ENCODE assay signal across 8 cellular contexts in the genomic region with DNA sequence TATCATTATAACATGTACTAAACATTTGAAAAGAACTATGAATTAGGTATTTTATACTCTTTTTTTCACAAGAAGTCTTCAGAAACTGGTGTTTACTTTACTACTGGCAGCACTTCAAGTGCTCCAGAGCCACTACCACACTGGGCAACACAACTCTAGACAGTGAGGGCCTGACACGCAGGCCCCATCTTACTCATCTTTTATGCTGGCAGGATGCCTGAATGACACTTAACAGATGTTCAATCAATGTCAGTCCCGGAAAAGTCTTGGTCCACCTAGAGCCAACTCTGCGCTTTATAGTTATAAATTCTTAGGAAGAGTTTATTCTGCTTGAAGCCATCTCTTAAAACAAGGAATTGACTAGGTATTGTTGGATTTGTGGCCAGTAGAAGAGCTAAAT. TPM values are rescaled to one million over a fixed set of nuclear protein-coding genes. Genes with fewer than 3 reads are reported as not detected.
DNase-seq lines count a peak whose midpoint lies in the region; ATAC-seq, FAIRE-seq and TF ChIP-seq lines count a peak whose summit lies in the region.

No MANE protein-coding gene starts in this region.

- H3K36me3 Mint-ChIP-seq in IgD-negative memory B cell: peaks cover 4% of the 10 kb centered on the region
- H3K36me3 Mint-ChIP-seq in natural killer cell treated with Interleukin-12 subunit alpha and Interleukin-12 subunit beta and Interleukin-15 and Interleukin-18, amount 100 ng/mL, for 72 hours: no peaks in the 10 kb centered on the region

- peak overlapping the region; percentile 95 to 98 (median 97) for H3K27ac Mint-ChIP-seq in IgD-negative memory B cell
- H3K27ac Mint-ChIP-seq in natural killer cell treated with Interleukin-12 subunit alpha and Interleukin-12 subunit beta and Interleukin-15 and Interleukin-18, amount 100 ng/mL, for 72 hours: peak overlapping the region; percentile 90 to 93

- peaks cover 60 to 79% (median 74%) of the 10 kb centered on the region in 3 donors for H3K4me1 Mint-ChIP-seq in IgD-negative memory B cell
- H3K4me1 Mint-ChIP-seq in natural killer cell treated with Interleukin-12 subunit alpha and Interleukin-12 subunit beta and Interleukin-15 and Interleukin-18, amount 100 ng/mL, for 72 hours (ENCODE audit: low read depth in 2 of 2): peaks cover 57 to 81% of the 10 kb centered on the region in 2 donors

- TF ChIP-seq POLR2A in GM12891 (IDR thresholded peaks at IDR 0.05; ENCODE audit: low read depth, low read length): no peak

- no peaks in the 10 kb centered on the region for H3K9me3 Mint-ChIP-seq in IgD-negative memory B cell
- H3K9me3 Mint-ChIP-seq in natural killer cell treated with Interleukin-12 subunit alpha and Interleukin-12 subunit beta and Interleukin-15 and Interleukin-18, amount 100 ng/mL, for 72 hours: no peaks in the 10 kb centered on the region

- peak overlapping the region in 3 of 4 donors; percentile 44 to 75 (median 59) for H3K4me3 Mint-ChIP-seq in IgD-negative memory B cell
- H3K4me3 Mint-ChIP-seq in natural killer cell treated with Interleukin-12 subunit alpha and Interleukin-12 subunit beta and Interleukin-15 and Interleukin-18, amount 100 ng/mL, for 72 hours: peak overlapping the region; percentile 73

- DNase-seq in GM12891 (ENCODE audit: insufficient read length, low spot score) (no peak), amniotic epithelial cell (ENCODE audit: low read depth) (peak; percentile 88), foreskin melanocyte (no peak), NCI-H226 (no peak)
- no peak for DNase-seq in natural killer cell treated with Interleukin-12 subunit alpha and Interleukin-12 subunit beta and Interleukin-15 and Interleukin-18, amount 100 ng/mL, for 72 hours (ENCODE audit: low spot score)

- peak; percentile 13 for FAIRE-seq in GM12891 (lab: Jason Lieb, UNC)

- no peaks in the 10 kb centered on the region for H3K27me3 Mint-ChIP-seq in IgD-negative memory B cell
- H3K27me3 Mint-ChIP-seq in natural killer cell treated with Interleukin-12 subunit alpha and Interleukin-12 subunit beta and Interleukin-15 and Interleukin-18, amount 100 ng/mL, for 72 hours: no peaks in the 10 kb centered on the region

- peak; percentile 62 to 89 for ATAC-seq in natural killer cell treated with Interleukin-12 subunit alpha and Interleukin-12 subunit beta and Interleukin-15 and Interleukin-18, amount 100 ng/mL, for 72 hours
- no peak for ATAC-seq in GM18873 (IDR thresholded peaks at IDR 0.05; ENCODE audit: low FRiP score, unreplicated experiment)
- ATAC-seq in HG02798 (IDR thresholded peaks at IDR 0.05; ENCODE audit: poor library complexity, unreplicated experiment): no peak

TF ChIP-seq in GM12891, 5 proteins besides CTCF, POLR2A, EP300 and RAD21:
- no peak for TF ChIP-seq TAF1 (IDR thresholded peaks at IDR 0.05; ENCODE audit: low read depth, low read length)
- TF ChIP-seq SPI1 (IDR thresholded peaks at IDR 0.05; ENCODE audit: low read depth, low read length): no peak
- TF ChIP-seq POU2F2 (IDR thresholded peaks at IDR 0.05; ENCODE audit: low read depth, low read length): no peak
- no peak for TF ChIP-seq POLR2AphosphoS5 (IDR thresholded peaks at IDR 0.05; ENCODE audit: low read depth, low read length)
- TF ChIP-seq PAX5 (IDR thresholded peaks at IDR 0.05; ENCODE audit: insufficient read depth, low read length, severe bottlenecking): no peak

RNA-seq across cellular contexts. Expression of gene WIPF1, which starts 8.7 kb away (rescaled TPM):
- polyA plus RNA-seq in GM12891 (2012; ENCODE audit: low read depth, missing spikeins): 91.7 TPM
- polyA plus RNA-seq in IgD-negative memory B cell: 120 TPM
- 100 to 1,000 TPM; 284 to 319 TPM for total RNA-seq in natural killer cell treated with Interleukin-12 subunit alpha and Interleukin-12 subunit beta and Interleukin-15 and Interleukin-18, amount 100 ng/mL, for 72 hours

Comparison
In these comparisons a context has a peak if more than half of its experiments do, and no peak if none do; other contexts are left out.
1. ATAC-seq: peak in natural killer cell treated with Interleukin-12 subunit alpha and Interleukin-12 subunit beta and Interleukin-15 and Interleukin-18, amount 100 ng/mL, for 72 hours (2 of 2); none in GM18873 (single experiment) and HG02798 (single experiment).